12 cellular contexts compared by ENCODE assay signal in genomic region chr6:41966214-41966920, GRCh38. TPM values are rescaled to one million over a fixed set of nuclear protein-coding genes. Genes with fewer than 3 reads are reported as not detected.
A peak's percentile ranks its signal among the peaks of the same experiment; 100 is the strongest.
DNase-seq lines count a peak whose midpoint lies in the region; ATAC-seq and TF ChIP-seq lines count a peak whose summit lies in the region.
"Had no signal": no experiment of that assay in that cellular context is flagged by ENCODE, and none has a peak within 500 bp of the region (broad histone marks: within the 10 kb centered on the region; RNA-seq: fewer than 3 reads in every experiment).

No MANE protein-coding gene starts in this region.

- 0 out of 2 replicates have a peak, but pooled peaks cover 2% of the 10 kb centered on the region for H3F3A ChIP-seq in GM23338 (replicated peaks; ENCODE audit: low read depth)

- H3K27ac ChIP-seq in GM23338 (ENCODE audit: low read depth): peak overlapping the region; percentile 77
- H3K27ac ChIP-seq in mesodermal cell (ENCODE audit: low read depth, low read length, severe bottlenecking): peak overlapping the region; percentile 73
- no peak overlapping the region for H3K27ac ChIP-seq in A673 (ENCODE audit: low read depth, low read length, poor library complexity, severe bottlenecking)

- H3K4me3 ChIP-seq in GM23338 (no peak overlapping the region), mesodermal cell (ENCODE audit: extremely low read depth, insufficient read depth, low read length, poor library complexity, severe bottlenecking) (no peak overlapping the region), A673 (ENCODE audit: low read depth, low read length, poor library complexity, severe bottlenecking) (no peak overlapping the region)

- no peaks in the 10 kb centered on the region for H3K79me2 ChIP-seq in GM23338 (replicated peaks; ENCODE audit: insufficient read depth)

- H3K9me3 ChIP-seq in mesodermal cell (ENCODE audit: control insufficient read depth, low read length) (no peaks in the 10 kb centered on the region), A673 (ENCODE audit: low read depth, low read length, poor library complexity, severe bottlenecking) (no peaks in the 10 kb centered on the region)

- H3K4me1 ChIP-seq in GM23338 (ENCODE audit: insufficient read depth): peaks cover 27% of the 10 kb centered on the region
- H3K4me1 ChIP-seq in mesodermal cell (ENCODE audit: control insufficient read depth, insufficient read depth, low read length, poor library complexity, severe bottlenecking): peaks cover 17% of the 10 kb centered on the region
- no peaks in the 10 kb centered on the region for H3K4me1 ChIP-seq in A673 (ENCODE audit: insufficient read depth, low read length, poor library complexity, severe bottlenecking)

- peak overlapping the region; percentile 96 for H3K27ac Mint-ChIP-seq in GM23338
- H3K27ac Mint-ChIP-seq in activated naive CD8-positive, alpha-beta T cell treated with anti-CD3 and anti-CD28 coated beads for 36 hours: peak overlapping the region; percentile 43
- H3K27ac Mint-ChIP-seq: stimulated activated memory B cell treated with anti-CD40 and anti-IgM and Interleukin-4, amounts not matched to agents 10 μg/mL and 1 μg/mL and 100 μg/mL, for 72 hours had no signal

- CTCF ChIA-PET in A673 (lab: Charles Lee): no interaction called here

- intact Hi-C loops in A673 (cut with micrococcal nuclease; ENCODE audit: unreplicated experiment): no loop called here

- H3K36me3 ChIP-seq in GM23338 (ENCODE audit: insufficient read depth): no peaks in the 10 kb centered on the region
- no peaks in the 10 kb centered on the region for H3K36me3 ChIP-seq in mesodermal cell (ENCODE audit: control insufficient read depth, insufficient read depth, low read length)
- H3K36me3 ChIP-seq in A673 (ENCODE audit: insufficient read depth, low read length, poor library complexity, severe bottlenecking): no peaks in the 10 kb centered on the region

- POLR2A ChIA-PET in A673 (lab: Charles Lee; ENCODE audit: low non-redundant PET): no interaction called here

- 71 to 72% methylated on average over 4 of the region's 5 CpGs for WGBS in mesodermal cell (ENCODE audit: insufficient coverage in 2 of 2), 2 experiments

- TF ChIP-seq CTCF in GM23338 (conservative IDR thresholded peaks at IDR 0.05; ENCODE audit: low read depth in 2 of 2) (no peak), A673 (conservative IDR thresholded peaks at IDR 0.05; ENCODE audit: low read depth, low read length) (no peak)

- H3K4me1 Mint-ChIP-seq in GM23338: peaks cover 47% of the 10 kb centered on the region
- peaks cover 74% of the 10 kb centered on the region for H3K4me1 Mint-ChIP-seq in activated naive CD8-positive, alpha-beta T cell treated with anti-CD3 and anti-CD28 coated beads for 36 hours

- H3K9me2 ChIP-seq in GM23338 (ENCODE audit: insufficient read depth): no peaks in the 10 kb centered on the region

- no TSS peak for BruUV-seq in A673 (replicated peaks; lab: Mats Ljungman, UMichigan)

- H3K27me3 ChIP-seq in GM23338 (ENCODE audit: insufficient read depth) (no peaks in the 10 kb centered on the region), A673 (replicated peaks; ENCODE audit: insufficient read depth, low read depth, low read length, poor library complexity) (no peaks in the 10 kb centered on the region)

- H3K27me3 Mint-ChIP-seq in GM23338 (ENCODE audit: insufficient read depth, low read depth, poor library complexity): peaks cover 11% of the 10 kb centered on the region
- H3K27me3 Mint-ChIP-seq in activated naive CD8-positive, alpha-beta T cell treated with anti-CD3 and anti-CD28 coated beads for 36 hours: no peaks in the 10 kb centered on the region
- H3K27me3 Mint-ChIP-seq: stimulated activated memory B cell treated with anti-CD40 and anti-IgM and Interleukin-4, amounts not matched to agents 10 μg/mL and 1 μg/mL and 100 μg/mL, for 72 hours had no signal

- DNase-seq in ACHN: peak; percentile 17
- DNase-seq in GM23338 (ENCODE audit: low spot score): no peak
- DNase-seq in activated naive CD8-positive, alpha-beta T cell treated with anti-CD3 and anti-CD28 coated beads for 36 hours: no peak
- DNase-seq in amniotic stem cell (lab: John Stamatoyannopoulos, UW): no peak
- no peak for DNase-seq in A673 (ENCODE audit: low spot score)
- DNase-seq: NCI-H526 treated with DMSO at 0.1 percent for 48 hours, SHP77 had no signal

- H4K20me1 ChIP-seq in GM23338 (replicated peaks; ENCODE audit: insufficient read depth): no peaks in the 10 kb centered on the region

- in situ Hi-C loops in ACHN (cut with HindIII; ENCODE audit: low pct_ligation_motif_present, low pct_unique_long_range_greater_than_20kb, low sequenced_read_pairs): no loop called here

- ATAC-seq in GM23338 (peak; percentile 3; the same call in 1 of the 3 replicates), GM21529 (IDR thresholded peaks at IDR 0.05; ENCODE audit: unreplicated experiment) (no peak), GM21390 (IDR thresholded peaks at IDR 0.05; ENCODE audit: unreplicated experiment) (no peak)
- ATAC-seq: stimulated activated memory B cell treated with anti-CD40 and anti-IgM and Interleukin-4, amounts not matched to agents 10 μg/mL and 1 μg/mL and 100 μg/mL, for 72 hours had no signal

- no peak overlapping the region for H2AFZ ChIP-seq in GM23338

- no peaks in the 10 kb centered on the region for H3K36me3 Mint-ChIP-seq in GM23338 (ENCODE audit: low read depth)
- H3K36me3 Mint-ChIP-seq in activated naive CD8-positive, alpha-beta T cell treated with anti-CD3 and anti-CD28 coated beads for 36 hours: peaks cover 23% of the 10 kb centered on the region

- H3K4me3 Mint-ChIP-seq in GM23338: no peak overlapping the region
- H3K4me3 Mint-ChIP-seq in activated naive CD8-positive, alpha-beta T cell treated with anti-CD3 and anti-CD28 coated beads for 36 hours: no peak overlapping the region
- H3K4me3 Mint-ChIP-seq: stimulated activated memory B cell treated with anti-CD40 and anti-IgM and Interleukin-4, amounts not matched to agents 10 μg/mL and 1 μg/mL and 100 μg/mL, for 72 hours had no signal

- H3K9me3 Mint-ChIP-seq in GM23338: no peaks in the 10 kb centered on the region; the same call in 2 of the 3 replicates
- peaks cover 6% of the 10 kb centered on the region for H3K9me3 Mint-ChIP-seq in activated naive CD8-positive, alpha-beta T cell treated with anti-CD3 and anti-CD28 coated beads for 36 hours
- H3K9me3 Mint-ChIP-seq: activated T-helper 2 cell treated with anti-CD3 and anti-CD28 coated beads, Interferon-gamma antibody, Interleukin-2, Interleukin-4, amounts not matched to agents 10 μg/mL and 5 μg/mL and 100 μg/mL, durations not matched to agents 14 hours and 24 hours and 36 hours; stimulated activated memory B cell treated with anti-CD40 and anti-IgM and Interleukin-4, amounts not matched to agents 10 μg/mL and 1 μg/mL and 100 μg/mL, for 72 hours had no signal

- H3K4me2 ChIP-seq in GM23338: peak overlapping the region; percentile 54

TF ChIP-seq in GM23338, 12 proteins besides CTCF, POLR2A, EP300 and RAD21 (continues in another document):
- TF ChIP-seq ZNF331 (CRISPR knock-in tag; IDR thresholded peaks at IDR 0.05; ENCODE audit: low read depth): no peak

RNA-seq across cellular contexts. Expression of gene CCND3, which starts 24.8 kb away (rescaled TPM):
- total RNA-seq in GM23338 (2014; rRNA removed; shearing (Covaris generic)): 24.5 and 30.9 TPM in 2 replicates
- polyA plus RNA-seq in GM23338 (2016; fragmentation: Nextera tagmentation; extraction: Ambion mirVana): 19.1 and 19.7 TPM in 2 replicates
- 100 to 1,000 TPM; 396 to 403 TPM for total RNA-seq in activated naive CD8-positive, alpha-beta T cell treated with anti-CD3 and anti-CD28 coated beads for 36 hours
- polyA plus RNA-seq in mesodermal cell (2013, experiment 1 of 2): 43.3 TPM
- 36.5 TPM for polyA plus RNA-seq in mesodermal cell (2013, experiment 2 of 2)
- total RNA-seq in A673 (2021): 31.9 and 39.9 TPM in 2 replicates

RNA-seq across cellular contexts. Expression of gene BYSL, which starts 45.1 kb away (rescaled TPM):
- 32.7 and 33.7 TPM in 2 replicates for total RNA-seq in GM23338 (2014; rRNA removed; shearing (Covaris generic))
- 30.3 and 35.3 TPM in 2 replicates for polyA plus RNA-seq in GM23338 (2016; fragmentation: Nextera tagmentation; extraction: Ambion mirVana)
- total RNA-seq in activated naive CD8-positive, alpha-beta T cell treated with anti-CD3 and anti-CD28 coated beads for 36 hours: 10 to 100 TPM; 75.7 to 79.1 TPM
- 27.3 TPM for polyA plus RNA-seq in mesodermal cell (2013, experiment 1 of 2)
- 23.9 TPM for polyA plus RNA-seq in mesodermal cell (2013, experiment 2 of 2)
- total RNA-seq in A673 (2021): 76.5 and 89.7 TPM in 2 replicates

RNA-seq across cellular contexts. Expression of gene MED20, which starts 45.4 kb away (rescaled TPM):
- total RNA-seq in GM23338 (2014; rRNA removed; shearing (Covaris generic)): 39.3 and 47.2 TPM in 2 replicates
- polyA plus RNA-seq in GM23338 (2016; fragmentation: Nextera tagmentation; extraction: Ambion mirVana): 18.1 and 20.1 TPM in 2 replicates
- 10 to 100 TPM; 19.8 to 22.3 TPM for total RNA-seq in activated naive CD8-positive, alpha-beta T cell treated with anti-CD3 and anti-CD28 coated beads for 36 hours
- 23.0 TPM for polyA plus RNA-seq in mesodermal cell (2013, experiment 1 of 2)
- polyA plus RNA-seq in mesodermal cell (2013, experiment 2 of 2): 20.1 TPM
- 31.8 and 39.0 TPM in 2 replicates for total RNA-seq in A673 (2021)
